Comparison of ENCODE assay signal across 8 cellular contexts in genomic region chr6:35583893-35584688, GRCh38.
DNase-seq lines count a peak whose midpoint lies in the region; ATAC-seq, FAIRE-seq and TF ChIP-seq lines count a peak whose summit lies in the region.

No MANE protein-coding gene starts in this region.

- POLR2A ChIA-PET in activated CD4-positive, alpha-beta memory T cell treated with anti-CD3 and anti-CD28 coated beads for 36 hours (lab: Charles Lee), result interaction anchor here (1.0 kb wide), 1 partner anchor 144 kb away, joined by 4 read pairs; no protein-coding TSS in a partner anchor

- H3K27ac Mint-ChIP-seq in activated CD4-positive, alpha-beta memory T cell treated with anti-CD3 and anti-CD28 coated beads for 36 hours, result peak overlapping the region; percentile 26

- H3K36me3 Mint-ChIP-seq in activated CD4-positive, alpha-beta memory T cell treated with anti-CD3 and anti-CD28 coated beads for 36 hours, result peaks cover 27% of the 10 kb centered on the region

- no peaks in the 10 kb centered on the region for H3K9me3 Mint-ChIP-seq in activated CD4-positive, alpha-beta memory T cell treated with anti-CD3 and anti-CD28 coated beads for 36 hours

- no peak overlapping the region for H3K4me3 ChIP-seq in AG09309 (ENCODE audit: control insufficient read depth, low read depth, low read length)

- H3K4me1 Mint-ChIP-seq in activated CD4-positive, alpha-beta memory T cell treated with anti-CD3 and anti-CD28 coated beads for 36 hours (ENCODE audit: low read depth), result peaks cover 54% of the 10 kb centered on the region

- FAIRE-seq in H54 (lab: Jason Lieb, UNC), result peak; percentile 99

- H3K4me3 Mint-ChIP-seq in activated CD4-positive, alpha-beta memory T cell treated with anti-CD3 and anti-CD28 coated beads for 36 hours, result no peak overlapping the region

- intact Hi-C loops in activated CD4-positive, alpha-beta memory T cell treated with anti-CD3 and anti-CD28 coated beads for 36 hours (cut with micrococcal nuclease), result loop anchor here (1.0 kb wide), 2 partner anchors 40 to 153 kb away; partner anchors contain the start of gene ARMC12

- DNase-seq in AG09309 (ENCODE audit: low read depth), result peak; percentile 33
- no peak for DNase-seq in H54 (ENCODE audit: insufficient read length, low spot score)
- DNase-seq in NCI-H748 (lab: John Stamatoyannopoulos, UW; ENCODE audit: unreplicated experiment), result peak; percentile 79
- peak; percentile 80 for DNase-seq in activated CD4-positive, alpha-beta memory T cell treated with anti-CD3 and anti-CD28 coated beads for 36 hours
- DNase-seq in effector CD8-positive, alpha-beta T cell (lab: John Stamatoyannopoulos, UW), result peak; percentile 55
- peak; percentile 87 for DNase-seq in medulla oblongata (ENCODE audit: extremely low spot score)
- peak; percentile 47 to 50 for DNase-seq in stimulated activated CD8-positive, alpha-beta memory T cell treated with anti-CD3 and anti-CD28 coated beads, Interleukin-4, amount 100 ng/mL, for 1 hour (ENCODE audit: low read depth in 2 of 2, low spot score in 1 of 2)

- CTCF ChIA-PET in activated CD4-positive, alpha-beta memory T cell treated with anti-CD3 and anti-CD28 coated beads for 36 hours (lab: Charles Lee), result interaction anchor here (0.6 to 7.1 kb wide), 20 partner anchors 11 to 171 kb away, joined by 3 to 210 read pairs (median 4); partner anchors contain the start of genes ARMC12 and FKBP5

- ATAC-seq in GM21786 (IDR thresholded peaks at IDR 0.05; ENCODE audit: unreplicated experiment), result no peak

- H3K27me3 Mint-ChIP-seq in activated CD4-positive, alpha-beta memory T cell treated with anti-CD3 and anti-CD28 coated beads for 36 hours, result no peaks in the 10 kb centered on the region

- TF ChIP-seq CTCF in AG09309 (IDR thresholded peaks at IDR 0.05; ENCODE audit: control insufficient read depth, insufficient read depth, low read depth, low read length, missing control alignments), result peak; percentile 83

- TF ChIP-seq POLR2A in H54 (IDR thresholded peaks at IDR 0.05; ENCODE audit: low read depth, low read length), result no peak
